In the genomic region with DNA sequence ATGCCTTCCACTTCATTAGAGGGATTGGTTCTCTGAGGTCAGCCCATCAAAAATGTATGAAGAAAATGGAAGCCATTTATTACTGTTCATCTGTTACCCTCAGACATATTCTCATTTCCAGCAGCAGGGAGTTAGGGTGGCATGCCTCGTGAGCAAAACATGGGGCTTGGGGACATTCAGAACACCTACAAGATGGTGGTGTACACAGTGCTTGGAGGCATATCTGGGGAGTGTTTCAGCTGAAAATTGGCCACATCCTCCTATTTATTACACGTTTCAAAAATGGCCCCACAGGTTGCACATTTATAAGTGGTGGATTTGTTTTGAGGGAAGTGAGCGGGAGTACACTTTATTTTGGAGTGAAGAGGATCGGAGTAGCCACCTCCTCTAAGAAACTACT, we compare ENCODE assay signal across 11 cellular contexts.
DNase-seq lines count a peak whose midpoint lies in the region; FAIRE-seq and TF ChIP-seq lines count a peak whose summit lies in the region.
"Had no signal": no experiment of that assay in that cellular context is flagged by ENCODE, and none has a peak within 500 bp of the region (broad histone marks: within the 10 kb centered on the region; RNA-seq: fewer than 3 reads in every experiment).

No MANE protein-coding gene starts in this region.

- H3K9me3 Mint-ChIP-seq in activated CD4-positive, alpha-beta T cell treated with anti-CD3 and anti-CD28 coated beads, Interleukin-2, amount 10 ng/mL, durations not matched to agents 7 days and 5 days, result no peaks in the 10 kb centered on the region
- no peaks in the 10 kb centered on the region for H3K9me3 Mint-ChIP-seq in activated CD4-positive, alpha-beta memory T cell treated with anti-CD3 and anti-CD28 coated beads for 36 hours

- DNase-seq in activated CD4-positive, alpha-beta T cell treated with anti-CD3 and anti-CD28 coated beads, Interleukin-2, amount 10 ng/mL, durations not matched to agents 7 days and 5 days, result no peak
- no peak for DNase-seq in activated CD4-positive, alpha-beta T cell treated with anti-CD3 and anti-CD28 coated beads for 1 hour
- DNase-seq in activated CD4-positive, alpha-beta memory T cell treated with anti-CD3 and anti-CD28 coated beads for 36 hours, result no peak
- DNase-seq in keratinocyte (ENCODE audit: low read depth, low spot score) (no peak), globus pallidus (ENCODE audit: low spot score) (no peak), pons (ENCODE audit: low spot score) (no peak)
- no peak for DNase-seq in stimulated activated CD4-positive, alpha-beta T cell treated with anti-CD3 and anti-CD28 coated beads, Interleukin-15, amount 100 ng/mL, for 24 hours
- DNase-seq: activated naive CD4-positive, alpha-beta T cell treated with Interleukin-2 at 50 U/mL for 16 hours; HCEC 1CT; NCI-H2227 treated with DMSO at 0.1 percent for 48 hours had no signal

- H3K9me1 ChIP-seq in keratinocyte (ENCODE audit: control insufficient read depth, extremely low read depth, insufficient read depth, low read length), result no peaks in the 10 kb centered on the region

- H3K27me3 ChIP-seq in keratinocyte (ENCODE audit: control insufficient read depth, extremely low read depth, insufficient read depth, low read length) (no peaks in the 10 kb centered on the region), stomach smooth muscle (ENCODE audit: control insufficient read depth in 1 of 2, insufficient read depth in 2 of 2, low read length in 2 of 2) (no peaks in the 10 kb centered on the region)

- H3K27ac ChIP-seq in keratinocyte (ENCODE audit: control insufficient read depth, insufficient read depth, low read length) (no peak overlapping the region), stomach smooth muscle (ENCODE audit: low read length) (peak overlapping the region; percentile 96)

- H2AFZ ChIP-seq in keratinocyte (ENCODE audit: control insufficient read depth, low read length), result no peak overlapping the region

- peaks cover 7% of the 10 kb centered on the region for H3K27me3 Mint-ChIP-seq in activated CD4-positive, alpha-beta T cell treated with anti-CD3 and anti-CD28 coated beads, Interleukin-2, amount 10 ng/mL, durations not matched to agents 7 days and 5 days
- H3K27me3 Mint-ChIP-seq in activated CD4-positive, alpha-beta memory T cell treated with anti-CD3 and anti-CD28 coated beads for 36 hours, result no peaks in the 10 kb centered on the region

- dilution Hi-C loops in keratinocyte (cut with MboI; ENCODE audit: extremely low pct_ligation_motif_present, low sequenced_read_pairs), result no loop called here

- no peak overlapping the region for H3K9ac ChIP-seq in keratinocyte (ENCODE audit: control insufficient read depth, extremely low read depth, insufficient read depth, low read length)
- H3K9ac ChIP-seq in stomach smooth muscle (ENCODE audit: low read length in 2 of 2), result peak overlapping the region in 1 of 2 donors; percentile 55

- FAIRE-seq in keratinocyte (lab: Jason Lieb, UNC), result no peak

- TF ChIP-seq CTCF in keratinocyte (optimal IDR thresholded peaks at IDR 0.05 in 1 of 3, IDR thresholded peaks at IDR 0.05 in 1 of 3, conservative IDR thresholded peaks at IDR 0.05 in 1 of 3; ENCODE audit: extremely low read depth in 1 of 3, insufficient read depth in 2 of 3, low read length in 3 of 3), result no peak

- H3K4me1 Mint-ChIP-seq in activated CD4-positive, alpha-beta T cell treated with anti-CD3 and anti-CD28 coated beads, Interleukin-2, amount 10 ng/mL, durations not matched to agents 7 days and 5 days, result peaks cover 34% of the 10 kb centered on the region
- H3K4me1 Mint-ChIP-seq in activated CD4-positive, alpha-beta memory T cell treated with anti-CD3 and anti-CD28 coated beads for 36 hours (ENCODE audit: low read depth), result peaks cover 49% of the 10 kb centered on the region

- H3K36me3 ChIP-seq in keratinocyte (ENCODE audit: control insufficient read depth in 2 of 2, extremely low read depth in 1 of 2, insufficient read depth in 2 of 2, low read length in 2 of 2) (no peaks in the 10 kb centered on the region), stomach smooth muscle (ENCODE audit: control insufficient read depth in 2 of 2, insufficient read depth in 2 of 2, low read length in 2 of 2) (no peaks in the 10 kb centered on the region)

- peaks cover 5% of the 10 kb centered on the region for H3K36me3 Mint-ChIP-seq in activated CD4-positive, alpha-beta T cell treated with anti-CD3 and anti-CD28 coated beads, Interleukin-2, amount 10 ng/mL, durations not matched to agents 7 days and 5 days (ENCODE audit: low read depth)
- H3K36me3 Mint-ChIP-seq in activated CD4-positive, alpha-beta memory T cell treated with anti-CD3 and anti-CD28 coated beads for 36 hours, result no peaks in the 10 kb centered on the region

- peak overlapping the region; percentile 99 for H3K27ac Mint-ChIP-seq in activated CD4-positive, alpha-beta T cell treated with anti-CD3 and anti-CD28 coated beads, Interleukin-2, amount 10 ng/mL, durations not matched to agents 7 days and 5 days
- H3K27ac Mint-ChIP-seq in activated CD4-positive, alpha-beta memory T cell treated with anti-CD3 and anti-CD28 coated beads for 36 hours, result no peak overlapping the region

- H4K20me1 ChIP-seq in keratinocyte (ENCODE audit: control insufficient read depth, extremely low read depth, insufficient read depth, low read length), result no peaks in the 10 kb centered on the region

- POLR2A ChIA-PET in activated CD4-positive, alpha-beta T cell treated with anti-CD3 and anti-CD28 coated beads, Interleukin-2, amount 10 ng/mL, durations not matched to agents 7 days and 5 days (lab: Charles Lee), result interaction anchor here (0.6 kb wide), 1 partner anchor 95 kb away, joined by 3 read pairs; no protein-coding TSS in a partner anchor
- POLR2A ChIA-PET in activated CD4-positive, alpha-beta memory T cell treated with anti-CD3 and anti-CD28 coated beads for 36 hours (lab: Charles Lee), result interaction anchor here (0.6 kb wide), 1 partner anchor 476 kb away, joined by 3 read pairs; no protein-coding TSS in a partner anchor

- H3K4me1 ChIP-seq in keratinocyte (ENCODE audit: control insufficient read depth, extremely low read depth, insufficient read depth, low read length) (peaks cover 8% of the 10 kb centered on the region), stomach smooth muscle (ENCODE audit: control insufficient read depth, insufficient read depth, low read length) (peaks cover 20% of the 10 kb centered on the region)

- CTCF ChIA-PET in activated CD4-positive, alpha-beta T cell treated with anti-CD3 and anti-CD28 coated beads, Interleukin-2, amount 10 ng/mL, durations not matched to agents 7 days and 5 days (lab: Charles Lee), result interaction anchor here (2.2 kb wide), 1 partner anchor 17 kb away, joined by 7 read pairs; no protein-coding TSS in a partner anchor
- CTCF ChIA-PET in activated CD4-positive, alpha-beta memory T cell treated with anti-CD3 and anti-CD28 coated beads for 36 hours (lab: Charles Lee), result interaction anchor here (1.0 to 1.2 kb wide), 3 partner anchors 59 to 134 kb away, joined by 3 to 4 read pairs (median 3); no protein-coding TSS in a partner anchor

- intact Hi-C loops in activated CD4-positive, alpha-beta memory T cell treated with anti-CD3 and anti-CD28 coated beads for 36 hours (cut with micrococcal nuclease), result loop anchor here (5.0 to 10.0 kb wide), 6 partner anchors 71 to 924 kb away; a partner anchor contains a TSS

- H3K4me3 ChIP-seq in keratinocyte (ENCODE audit: control insufficient read depth in 2 of 3, extremely low read depth in 1 of 3, insufficient read depth in 2 of 3, low read depth in 1 of 3, low read length in 3 of 3) (no peak overlapping the region), stomach smooth muscle (ENCODE audit: low read length in 2 of 2) (peak overlapping the region; percentile 89 to 90)

- no peaks in the 10 kb centered on the region for H3K9me3 ChIP-seq in keratinocyte (ENCODE audit: control insufficient read depth, low read depth, low read length)
- no peaks in the 10 kb centered on the region for H3K9me3 ChIP-seq in stomach smooth muscle (ENCODE audit: control insufficient read depth in 2 of 2, low read length in 2 of 2)

- H3K4me3 Mint-ChIP-seq in activated CD4-positive, alpha-beta T cell treated with anti-CD3 and anti-CD28 coated beads, Interleukin-2, amount 10 ng/mL, durations not matched to agents 7 days and 5 days, result peak overlapping the region; percentile 90
- peak overlapping the region; percentile 88 for H3K4me3 Mint-ChIP-seq in activated CD4-positive, alpha-beta memory T cell treated with anti-CD3 and anti-CD28 coated beads for 36 hours

- peak overlapping the region; percentile 28 for H3K4me2 ChIP-seq in keratinocyte (ENCODE audit: control insufficient read depth, extremely low read depth, insufficient read depth, low read depth, low read length)

- no peaks in the 10 kb centered on the region for H3K79me2 ChIP-seq in keratinocyte (ENCODE audit: control insufficient read depth, insufficient read depth, low read length)

Comparison
In these comparisons a context has a peak if more than half of its experiments do, and no peak if none do; other contexts are left out.
1. H3K4me3 ChIP-seq: peak in stomach smooth muscle (2 of 2); none in keratinocyte (0 of 3).